Comparison of ENCODE assay signal across 10 cellular contexts in the genomic region with DNA sequence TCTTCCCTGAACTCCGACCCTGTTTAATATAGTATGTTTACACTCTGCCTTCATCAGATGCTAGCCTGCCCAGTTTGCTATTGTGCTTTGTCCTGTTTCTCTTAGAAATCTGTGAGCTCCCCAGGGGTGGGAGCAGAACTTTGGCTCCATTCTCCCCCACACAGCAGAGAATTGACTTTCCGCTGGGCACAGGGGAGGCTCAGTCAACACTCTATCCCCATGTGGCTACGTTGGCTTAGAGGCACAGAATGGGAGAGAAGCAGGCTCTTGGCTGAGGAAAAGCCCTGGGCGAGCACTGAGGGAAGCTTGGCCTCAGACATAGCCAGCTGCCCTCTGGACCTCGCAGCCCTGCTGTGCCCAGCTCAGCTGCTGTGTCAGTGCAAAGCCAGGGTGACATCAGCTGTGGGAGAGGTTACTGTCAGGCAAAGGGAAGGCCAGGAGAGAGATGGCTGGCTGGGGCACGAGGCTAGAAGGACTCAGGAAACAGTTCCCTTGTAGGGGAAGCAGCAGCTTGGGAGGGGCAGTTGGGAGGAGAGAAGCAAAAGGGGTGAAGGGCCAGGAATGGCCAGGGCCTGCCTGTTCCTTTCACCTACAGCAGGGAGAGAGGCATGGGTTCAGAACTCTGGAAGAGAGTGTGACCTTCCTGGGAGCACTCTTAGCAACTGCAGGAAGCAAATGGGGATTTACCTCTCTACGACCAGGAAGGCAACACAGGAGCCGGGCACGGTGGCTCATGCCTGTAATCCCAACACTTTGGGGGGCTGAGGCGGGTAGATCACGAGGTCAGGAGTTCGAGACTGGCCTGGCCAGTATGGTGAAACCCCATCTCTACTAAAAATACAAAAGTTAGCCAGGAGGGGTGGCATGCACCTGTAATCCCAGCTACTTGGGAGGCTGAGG. TPM values are rescaled to one million over a fixed set of nuclear protein-coding genes. Genes with fewer than 3 reads are reported as not detected.
DNase-seq lines count a peak whose midpoint lies in the region; ATAC-seq and TF ChIP-seq lines count a peak whose summit lies in the region.
"Had no signal": no experiment of that assay in that cellular context is flagged by ENCODE, and none has a peak within 500 bp of the region (broad histone marks: within the 10 kb centered on the region; RNA-seq: fewer than 3 reads in every experiment).

No MANE protein-coding gene starts in this region.

- no peaks in the 10 kb centered on the region for H3K79me1 ChIP-seq in mesenchymal stem cell (replicated peaks; ENCODE audit: low read length, poor library complexity, severe bottlenecking)

- H3K18ac ChIP-seq in mesenchymal stem cell (ENCODE audit: low read depth in 1 of 2, low read length in 2 of 2), result peak overlapping the region in 1 of 2 experiments; percentile 67

- H3K4me1 Mint-ChIP-seq in dendritic cell treated with granulocyte-macrophage colony-stimulating factor and Interleukin-4, amounts not matched to agents 40 ng/mL and 50 ng/mL, for 4 days (ENCODE audit: low read depth), result peaks cover 61% of the 10 kb centered on the region

- H3K9ac ChIP-seq in mesenchymal stem cell (ENCODE audit: low read length), result no peak overlapping the region
- no peak overlapping the region for H3K9ac ChIP-seq in subcutaneous abdominal adipose tissue (ENCODE audit: low read length in 5 of 5)
- H3K9ac ChIP-seq: KMS-11 had no signal

- no peaks in the 10 kb centered on the region for H3K9me3 Mint-ChIP-seq in dendritic cell treated with granulocyte-macrophage colony-stimulating factor and Interleukin-4, amounts not matched to agents 40 ng/mL and 50 ng/mL, for 4 days

- no peak overlapping the region for H3K23ac ChIP-seq in mesenchymal stem cell (ENCODE audit: low read length in 2 of 2)

- H3K27me3 Mint-ChIP-seq in dendritic cell treated with granulocyte-macrophage colony-stimulating factor and Interleukin-4, amounts not matched to agents 40 ng/mL and 50 ng/mL, for 4 days, result peaks cover 18% of the 10 kb centered on the region

- H2BK120ac ChIP-seq in mesenchymal stem cell (ENCODE audit: low read depth, low read length), result no peak overlapping the region

- no peak overlapping the region for H3K4me2 ChIP-seq in mesenchymal stem cell (ENCODE audit: low read length, poor library complexity, severe bottlenecking)
- H3K4me2 ChIP-seq: KMS-11 had no signal

- peak overlapping the region in 1 of 2 experiments; percentile 45 for H3K14ac ChIP-seq in mesenchymal stem cell (ENCODE audit: low read length in 2 of 2)

- H2BK15ac ChIP-seq in mesenchymal stem cell (ENCODE audit: low read depth, poor library complexity, severe bottlenecking), result no peak overlapping the region

- H3K27me3 ChIP-seq in mesenchymal stem cell (ENCODE audit: control insufficient read depth in 1 of 2, insufficient read depth in 1 of 2, low read length in 2 of 2), result peaks cover 0 to 22% of the 10 kb centered on the region in 2 experiments
- no peaks in the 10 kb centered on the region for H3K27me3 ChIP-seq in subcutaneous abdominal adipose tissue (ENCODE audit: control insufficient read depth in 5 of 5, insufficient read depth in 4 of 5, low read length in 5 of 5)
- H3K27me3 ChIP-seq in brain microvascular endothelial cell (replicated peaks), result no peaks in the 10 kb centered on the region

- H2AFZ ChIP-seq in mesenchymal stem cell (ENCODE audit: low read depth, low read length), result no peak overlapping the region

- no peak for ATAC-seq in GM19328 (IDR thresholded peaks at IDR 0.05; ENCODE audit: unreplicated experiment)

- in situ Hi-C loops in brain microvascular endothelial cell (cut with HindIII; ENCODE audit: low pct_ligation_motif_present, low sequenced_read_pairs), result loop anchor here (25.0 kb wide), 2 partner anchors 96 to 171 kb away; a partner anchor contains a TSS

- H3K4me1 ChIP-seq in mesenchymal stem cell (ENCODE audit: control insufficient read depth, insufficient read depth, low read depth, low read length) (peaks cover 13% of the 10 kb centered on the region), subcutaneous abdominal adipose tissue (ENCODE audit: control insufficient read depth in 5 of 5, insufficient read depth in 5 of 5, low read length in 5 of 5) (peaks cover 10 to 54% (median 39%) of the 10 kb centered on the region in 5 donors)

- peak overlapping the region; percentile 83 to 85 for H2BK12ac ChIP-seq in mesenchymal stem cell (ENCODE audit: low read length in 2 of 2)

- 79% methylated on average over 11 of the region's 12 CpGs for WGBS in mesenchymal stem cell

- H3K27ac Mint-ChIP-seq in dendritic cell treated with granulocyte-macrophage colony-stimulating factor and Interleukin-4, amounts not matched to agents 40 ng/mL and 50 ng/mL, for 4 days, result peak overlapping the region; percentile 84

- no peaks in the 10 kb centered on the region for H3K36me3 ChIP-seq in mesenchymal stem cell (ENCODE audit: control insufficient read depth in 1 of 2, insufficient read depth in 2 of 2, low read depth in 1 of 2, low read length in 2 of 2)
- no peaks in the 10 kb centered on the region for H3K36me3 ChIP-seq in subcutaneous abdominal adipose tissue (ENCODE audit: control insufficient read depth in 5 of 5, insufficient read depth in 5 of 5, low read length in 5 of 5)
- no peaks in the 10 kb centered on the region for H3K36me3 ChIP-seq in brain microvascular endothelial cell (replicated peaks)

- no peaks in the 10 kb centered on the region for H3K36me3 Mint-ChIP-seq in dendritic cell treated with granulocyte-macrophage colony-stimulating factor and Interleukin-4, amounts not matched to agents 40 ng/mL and 50 ng/mL, for 4 days (ENCODE audit: low read depth)

- H3K27ac ChIP-seq in mesenchymal stem cell (ENCODE audit: low read length, poor library complexity, severe bottlenecking), result no peak overlapping the region
- H3K27ac ChIP-seq in subcutaneous abdominal adipose tissue (ENCODE audit: low read depth, low read length), result peak overlapping the region; percentile 33
- no peak overlapping the region for H3K27ac ChIP-seq in brain microvascular endothelial cell
- H3K27ac ChIP-seq: KMS-11 had no signal

- H2AK5ac ChIP-seq in mesenchymal stem cell (ENCODE audit: low read length, severe bottlenecking), result no peak overlapping the region

- peak overlapping the region; percentile 21 for H3K4me3 Mint-ChIP-seq in dendritic cell treated with granulocyte-macrophage colony-stimulating factor and Interleukin-4, amounts not matched to agents 40 ng/mL and 50 ng/mL, for 4 days

- intact Hi-C loops in dendritic cell treated with granulocyte-macrophage colony-stimulating factor and Interleukin-4, amounts not matched to agents 40 ng/mL and 50 ng/mL, for 4 days (cut with micrococcal nuclease), result loop anchor here (5.0 kb wide), 1 partner anchor 49 kb away; no protein-coding TSS in a partner anchor

- no peak overlapping the region for H2BK5ac ChIP-seq in mesenchymal stem cell (ENCODE audit: low read depth, low read length, poor library complexity, severe bottlenecking)

- no peaks in the 10 kb centered on the region for H3K9me3 ChIP-seq in mesenchymal stem cell (ENCODE audit: control insufficient read depth, low read length)
- no peaks in the 10 kb centered on the region for H3K9me3 ChIP-seq in subcutaneous abdominal adipose tissue (ENCODE audit: control insufficient read depth in 5 of 5, low read length in 5 of 5)

- peak overlapping the region; percentile 76 for H4K91ac ChIP-seq in mesenchymal stem cell (ENCODE audit: low read length)

- DNase-seq in NCI-H69 (lab: John Stamatoyannopoulos, UW) (peak; percentile 82), mesenchymal stem cell (no peak), A172 (ENCODE audit: low spot score) (no peak), brain microvascular endothelial cell (no peak)
- DNase-seq: OCI-M1 had no signal

- TF ChIP-seq CTCF in brain microvascular endothelial cell (IDR thresholded peaks at IDR 0.05; ENCODE audit: low read depth, low read length, missing control alignments), result no peak

- H3K4me3 ChIP-seq in mesenchymal stem cell (ENCODE audit: insufficient read depth in 1 of 2, low read depth in 1 of 2, low read length in 2 of 2), result no peak overlapping the region
- no peak overlapping the region for H3K4me3 ChIP-seq in subcutaneous abdominal adipose tissue (ENCODE audit: low read depth in 1 of 5, low read length in 5 of 5)
- H3K4me3 ChIP-seq in brain microvascular endothelial cell (ENCODE audit: low read depth, low read length), result no peak overlapping the region

- peak overlapping the region in 1 of 2 experiments; percentile 3 for H3K4ac ChIP-seq in mesenchymal stem cell (ENCODE audit: low read depth in 1 of 2, low read length in 2 of 2)

- H4K8ac ChIP-seq in mesenchymal stem cell (ENCODE audit: low read length), result peak overlapping the region; percentile 29

RNA-seq across cellular contexts. Expression of a gene that starts 5.8 kb away (rescaled TPM):
- 787 TPM for polyA plus RNA-seq in mesenchymal stem cell (2013, experiment 1 of 2)
- polyA plus RNA-seq in mesenchymal stem cell (2013, experiment 2 of 2), result 779 TPM
- 249 and 398 TPM in 2 replicates for total RNA-seq in A172 (2014; rRNA removed; shearing (Covaris generic))

RNA-seq across cellular contexts. Expression of a gene that starts 11.2 kb away (rescaled TPM):
- 0.01 TPM for polyA plus RNA-seq in mesenchymal stem cell (2013, experiment 1 of 2)
- polyA plus RNA-seq in mesenchymal stem cell (2013, experiment 2 of 2), result not detected
- not detected in 2 replicates for total RNA-seq in A172 (2014; rRNA removed; shearing (Covaris generic))
- total RNA-seq: G401 had no signal

RNA-seq across cellular contexts. Expression of a gene that starts 54.7 kb away (rescaled TPM):
- polyA plus RNA-seq in mesenchymal stem cell (2013, experiment 1 of 2), result 64.5 TPM
- 69.0 TPM for polyA plus RNA-seq in mesenchymal stem cell (2013, experiment 2 of 2)
- 113 and 127 TPM in 2 replicates for total RNA-seq in A172 (2014; rRNA removed; shearing (Covaris generic))
